ENCODE assay signal across 8 cellular contexts in genomic region chr12:111773801-111774551, GRCh38. TPM values are rescaled to one million over a fixed set of nuclear protein-coding genes. Genes with fewer than 3 reads are reported as not detected.
DNase-seq lines count a peak whose midpoint lies in the region; ATAC-seq, FAIRE-seq and TF ChIP-seq lines count a peak whose summit lies in the region.

No MANE protein-coding gene starts in this region.

- no peaks in the 10 kb centered on the region for H3K36me3 Mint-ChIP-seq in mesothelial cell of epicardium

- peak overlapping the region; percentile 98 for H3K27ac Mint-ChIP-seq in mesothelial cell of epicardium

- peak; percentile 77 for DNase-seq in LHCN-M2 (ENCODE audit: low read depth)
- peak; percentile 89 for DNase-seq in colonic mucosa
- peak in 1 of 2 experiments; percentile 42 for DNase-seq in mesothelial cell of epicardium (ENCODE audit: low spot score in 2 of 2, unreplicated experiment in 2 of 2)
- no peak for DNase-seq in urothelium cell line (ENCODE audit: low spot score)
- no peak for DNase-seq in NCI-H69 (lab: John Stamatoyannopoulos, UW)

- no peak for FAIRE-seq in urothelium cell line (lab: Jason Lieb, UNC)

- TF ChIP-seq CTCF in colonic mucosa (IDR thresholded peaks at IDR 0.05) (no peak), mesothelial cell of epicardium (IDR thresholded peaks at IDR 0.05; ENCODE audit: unreplicated experiment) (no peak)

- H3K36me3 ChIP-seq in colonic mucosa = no peaks in the 10 kb centered on the region

- no peak for ATAC-seq in HG02571 (IDR thresholded peaks at IDR 0.05; ENCODE audit: unreplicated experiment)
- ATAC-seq in HG03159 (IDR thresholded peaks at IDR 0.05; ENCODE audit: unreplicated experiment) = no peak

- H3K27me3 ChIP-seq in colonic mucosa = no peaks in the 10 kb centered on the region

- H3K4me3 Mint-ChIP-seq in mesothelial cell of epicardium = peak overlapping the region; percentile 30

- peaks cover 44% of the 10 kb centered on the region for H3K4me1 ChIP-seq in colonic mucosa

- peak overlapping the region; percentile 89 for H3K27ac ChIP-seq in colonic mucosa

- H3K4me3 ChIP-seq in GM08714 (ENCODE audit: low read length) (peak overlapping the region; percentile 23; the same call in 1 of the 2 replicates), colonic mucosa (no peak overlapping the region)

- peak overlapping the region; percentile 26 to 87 for H3K9ac ChIP-seq in colonic mucosa (ENCODE audit: low read depth in 2 of 2, low read length in 2 of 2)

- no peaks in the 10 kb centered on the region for H3K9me3 ChIP-seq in colonic mucosa

- intact Hi-C loops in colonic mucosa (cut with DNase I) = no loop called here

- H3K4me1 Mint-ChIP-seq in mesothelial cell of epicardium = peaks cover 30% of the 10 kb centered on the region

- H3K9me3 Mint-ChIP-seq in mesothelial cell of epicardium = no peaks in the 10 kb centered on the region

- H3K27me3 Mint-ChIP-seq in mesothelial cell of epicardium (ENCODE audit: low read depth) = no peaks in the 10 kb centered on the region

RNA-seq across cellular contexts. Expression of gene ALDH2, which starts 7.2 kb away (rescaled TPM):
- total RNA-seq in LHCN-M2 (2014; rRNA removed) = 4.5 and 5.8 TPM in 2 replicates
- 6.5 TPM for polyA plus RNA-seq in LHCN-M2 (2012)
- total RNA-seq in colonic mucosa = 100 to 1,000 TPM; 240 to 398 TPM
- 41.6 to 45.8 TPM (median 41.7 TPM) in 3 replicates for total RNA-seq in mesothelial cell of epicardium

Comparison
In these comparisons a context has a peak if more than half of its experiments do, and no peak if none do; other contexts are left out.
1. DNase-seq: peak in LHCN-M2 (single experiment) and colonic mucosa (single experiment); none in urothelium cell line (single experiment) and NCI-H69 (single experiment).